ENCODE assay signal across 18 cellular contexts in genomic region chr11:70739091-70739490, GRCh38.
DNase-seq lines count a peak whose midpoint lies in the region; ATAC-seq and TF ChIP-seq lines count a peak whose summit lies in the region.
"Had no signal": no experiment of that assay in that cellular context is flagged by ENCODE, and none has a peak within 500 bp of the region (broad histone marks: within the 10 kb centered on the region; RNA-seq: fewer than 3 reads in every experiment).

No MANE protein-coding gene starts in this region.

- no peaks in the 10 kb centered on the region for H3K36me3 Mint-ChIP-seq in CD14-positive monocyte
- H3K36me3 Mint-ChIP-seq in chondrocyte (ENCODE audit: low read depth): no peaks in the 10 kb centered on the region
- H3K36me3 Mint-ChIP-seq: CD8-positive, alpha-beta memory T cell had no signal

- ATAC-seq in lower lobe of right lung (no peak), GM18873 (IDR thresholded peaks at IDR 0.05; ENCODE audit: low FRiP score, unreplicated experiment) (no peak), HG02973 (IDR thresholded peaks at IDR 0.05; ENCODE audit: unreplicated experiment) (no peak), left lobe of liver (no peak)
- ATAC-seq: GM12878 had no signal

- no peak overlapping the region for H3K27ac ChIP-seq in lower lobe of right lung
- H3K27ac ChIP-seq: C4-2B had no signal

- H3K27me3 ChIP-seq in lower lobe of right lung (ENCODE audit: low read depth): no peaks in the 10 kb centered on the region

- TF ChIP-seq CTCF in CD14-positive monocyte (IDR thresholded peaks at IDR 0.05) (no peak), chondrocyte (IDR thresholded peaks at IDR 0.05) (no peak), lower lobe of right lung (IDR thresholded peaks at IDR 0.05) (no peak)

- peaks cover 5 to 9% (median 5%) of the 10 kb centered on the region in 3 donors for H3K27me3 Mint-ChIP-seq in CD14-positive monocyte (ENCODE audit: low read depth in 3 of 3)
- H3K27me3 Mint-ChIP-seq in chondrocyte (ENCODE audit: low read depth): peaks cover 34% of the 10 kb centered on the region

- peaks cover 0 to 2% (median 0%) of the 10 kb centered on the region in 7 donors for H3K9me3 Mint-ChIP-seq in CD14-positive monocyte
- H3K9me3 Mint-ChIP-seq in chondrocyte (ENCODE audit: low read depth): no peaks in the 10 kb centered on the region
- H3K9me3 Mint-ChIP-seq: CD4-positive, alpha-beta T cell; CD8-positive, alpha-beta memory T cell had no signal

- DNase-seq in CD14-positive monocyte (ENCODE audit: low spot score) (peak; percentile 38), chondrocyte (ENCODE audit: low spot score) (peak; percentile 65), lower lobe of right lung (peak; percentile 35), posterior vena cava (ENCODE audit: low spot score) (peak; percentile 67), left lobe of liver (ENCODE audit: low spot score) (no peak)
- DNase-seq in stimulated activated naive CD4-positive, alpha-beta T cell treated with Interleukin-2 at 50 U/mL for 16 hours (lab: John Stamatoyannopoulos, UW): no peak
- DNase-seq: CD4-positive, alpha-beta T cell; DMS 273 treated with DMSO at 0.1 percent for 48 hours; DMS79; EL; GDM1; GOT3; HCEC 1CT had no signal

- no peaks in the 10 kb centered on the region for H3K4me1 Mint-ChIP-seq in CD14-positive monocyte
- no peaks in the 10 kb centered on the region for H3K4me1 Mint-ChIP-seq in chondrocyte (ENCODE audit: low read depth)
- H3K4me1 Mint-ChIP-seq: CD8-positive, alpha-beta memory T cell had no signal

- H3K36me3 ChIP-seq in lower lobe of right lung: no peaks in the 10 kb centered on the region

- intact Hi-C loops in CD14-positive monocyte (cut with micrococcal nuclease) (no loop called here), lower lobe of right lung (cut with DNase I) (no loop called here), posterior vena cava (cut with DNase I) (no loop called here)

- H3K4me3 Mint-ChIP-seq in CD14-positive monocyte (no peak overlapping the region), chondrocyte (ENCODE audit: unreplicated experiment) (no peak overlapping the region)
- H3K4me3 Mint-ChIP-seq: CD4-positive, alpha-beta T cell; CD8-positive, alpha-beta memory T cell had no signal

- no peak overlapping the region for H3K4me3 ChIP-seq in lower lobe of right lung
- H3K4me3 ChIP-seq: GM12878 had no signal

- H3K27ac Mint-ChIP-seq in CD14-positive monocyte (no peak overlapping the region), chondrocyte (ENCODE audit: unreplicated experiment) (no peak overlapping the region)
- H3K27ac Mint-ChIP-seq: CD4-positive, alpha-beta T cell; CD8-positive, alpha-beta memory T cell had no signal

- H3K9me3 ChIP-seq in lower lobe of right lung: no peaks in the 10 kb centered on the region

- no peaks in the 10 kb centered on the region for H3K4me1 ChIP-seq in lower lobe of right lung

Comparison
In these comparisons a context has a peak if more than half of its experiments do, and no peak if none do; other contexts are left out.
1. DNase-seq: peak in CD14-positive monocyte (single experiment), chondrocyte (single experiment), lower lobe of right lung (single experiment) and posterior vena cava (single experiment); none in stimulated activated naive CD4-positive, alpha-beta T cell treated with Interleukin-2 at 50 U/mL for 16 hours (single experiment) and left lobe of liver (single experiment).